In genomic region chr6:47319867-47320266, GRCh38 we compare ENCODE assay signal across 20 cellular contexts. TPM values are rescaled to one million over a fixed set of nuclear protein-coding genes. Genes with fewer than 3 reads are reported as not detected.
DNase-seq lines count a peak whose midpoint lies in the region; ATAC-seq and TF ChIP-seq lines count a peak whose summit lies in the region.
"Had no signal": no experiment of that assay in that cellular context is flagged by ENCODE, and none has a peak within 500 bp of the region (broad histone marks: within the 10 kb centered on the region; RNA-seq: fewer than 3 reads in every experiment).

No MANE protein-coding gene starts in this region.

- H3K36me3 ChIP-seq in Caco-2 (ENCODE audit: control insufficient read depth, insufficient read depth, low read length) (no peaks in the 10 kb centered on the region), parathyroid adenoma (ENCODE audit: control insufficient read depth, insufficient read depth, low read length) (no peaks in the 10 kb centered on the region)
- H3K36me3 ChIP-seq: BE2C, BLaER1 had no signal

- H3K36me3 Mint-ChIP-seq in Caco-2 (ENCODE audit: insufficient read depth, unreplicated experiment): peaks cover 13% of the 10 kb centered on the region
- no peaks in the 10 kb centered on the region for H3K36me3 Mint-ChIP-seq in activated CD8-positive, alpha-beta T cell treated with anti-CD3 and anti-CD28 coated beads, Interleukin-2, amount 10 ng/mL, durations not matched to agents 7 days and 5 days (ENCODE audit: low read depth)
- H3K36me3 Mint-ChIP-seq: CD14-positive monocyte; CD4-positive, alpha-beta memory T cell; CD4-positive, CD25-positive, alpha-beta regulatory T cell; CD8-positive, alpha-beta memory T cell had no signal

- H3K27me3 Mint-ChIP-seq in Caco-2 (ENCODE audit: insufficient read depth, unreplicated experiment): no peaks in the 10 kb centered on the region
- H3K27me3 Mint-ChIP-seq in activated CD8-positive, alpha-beta T cell treated with anti-CD3 and anti-CD28 coated beads, Interleukin-2, amount 10 ng/mL, durations not matched to agents 7 days and 5 days (ENCODE audit: low read depth): peaks cover 29% of the 10 kb centered on the region

- H3K9me3 Mint-ChIP-seq in Caco-2 (ENCODE audit: unreplicated experiment): peaks cover 45% of the 10 kb centered on the region
- no peaks in the 10 kb centered on the region for H3K9me3 Mint-ChIP-seq in activated CD8-positive, alpha-beta T cell treated with anti-CD3 and anti-CD28 coated beads, Interleukin-2, amount 10 ng/mL, durations not matched to agents 7 days and 5 days (ENCODE audit: insufficient read depth)

- no peak for TF ChIP-seq CTCF in Caco-2 (IDR thresholded peaks at IDR 0.05; ENCODE audit: insufficient read depth in 1 of 2, low read depth in 1 of 2, low read length in 1 of 2, severe bottlenecking in 1 of 2, unreplicated experiment in 1 of 2)
- TF ChIP-seq CTCF in VCaP (conservative IDR thresholded peaks at IDR 0.05): no peak
- TF ChIP-seq CTCF in parathyroid adenoma (IDR thresholded peaks at IDR 0.05): no peak

- H3K27me3 ChIP-seq in Caco-2 (replicated peaks; ENCODE audit: control insufficient read depth, insufficient read depth, low read length): no peaks in the 10 kb centered on the region
- no peaks in the 10 kb centered on the region for H3K27me3 ChIP-seq in parathyroid adenoma (ENCODE audit: control insufficient read depth, insufficient read depth, low read length)
- H3K27me3 ChIP-seq: BE2C, BLaER1 had no signal

- peaks cover 61% of the 10 kb centered on the region for H3K4me1 ChIP-seq in Caco-2
- peaks cover 21% of the 10 kb centered on the region for H3K4me1 ChIP-seq in parathyroid adenoma
- H3K4me1 ChIP-seq: A549, BE2C, BLaER1 had no signal

- peak overlapping the region; percentile 23 for H2AFZ ChIP-seq in parathyroid adenoma

- H3K4me3 Mint-ChIP-seq in Caco-2 (ENCODE audit: unreplicated experiment): peak overlapping the region; percentile 42
- H3K4me3 Mint-ChIP-seq in activated CD8-positive, alpha-beta T cell treated with anti-CD3 and anti-CD28 coated beads, Interleukin-2, amount 10 ng/mL, durations not matched to agents 7 days and 5 days: no peak overlapping the region
- H3K4me3 Mint-ChIP-seq: CD14-positive monocyte; CD4-positive, alpha-beta memory T cell; CD4-positive, CD25-positive, alpha-beta regulatory T cell; CD8-positive, alpha-beta memory T cell had no signal

- CTCF ChIA-PET in Caco-2 (lab: Charles Lee): no interaction called here
- CTCF ChIA-PET in activated CD8-positive, alpha-beta T cell treated with anti-CD3 and anti-CD28 coated beads, Interleukin-2, amount 10 ng/mL, durations not matched to agents 7 days and 5 days (lab: Charles Lee): no interaction called here

- H3K9me3 ChIP-seq in Caco-2 (peaks cover 11% of the 10 kb centered on the region), parathyroid adenoma (ENCODE audit: control insufficient read depth, low read length) (no peaks in the 10 kb centered on the region)
- H3K9me3 ChIP-seq: A549, BE2C had no signal

- H3K4me2 ChIP-seq in parathyroid adenoma (ENCODE audit: low read length): peak overlapping the region; percentile 15
- H3K4me2 ChIP-seq: A549, BLaER1 had no signal

- no peaks in the 10 kb centered on the region for H3K79me2 ChIP-seq in parathyroid adenoma

- POLR2A ChIA-PET in Caco-2 (lab: Charles Lee): no interaction called here
- POLR2A ChIA-PET in activated CD8-positive, alpha-beta T cell treated with anti-CD3 and anti-CD28 coated beads, Interleukin-2, amount 10 ng/mL, durations not matched to agents 7 days and 5 days (lab: Charles Lee): no interaction called here

- H3K27ac Mint-ChIP-seq in Caco-2 (ENCODE audit: unreplicated experiment): peak overlapping the region; percentile 84
- H3K27ac Mint-ChIP-seq in activated CD8-positive, alpha-beta T cell treated with anti-CD3 and anti-CD28 coated beads, Interleukin-2, amount 10 ng/mL, durations not matched to agents 7 days and 5 days: no peak overlapping the region
- H3K27ac Mint-ChIP-seq: CD14-positive monocyte; CD4-positive, alpha-beta memory T cell; CD4-positive, CD25-positive, alpha-beta regulatory T cell; CD8-positive, alpha-beta memory T cell had no signal

- intact Hi-C loops in Caco-2 (cut with micrococcal nuclease; ENCODE audit: unreplicated experiment) (loop anchor here (2.0 to 5.0 kb wide), 2 partner anchors 43 to 92 kb away; no protein-coding TSS in a partner anchor), head of caudate nucleus (cut with DNase I) (no loop called here)

- no peak for ATAC-seq in activated CD8-positive, alpha-beta T cell treated with anti-CD3 and anti-CD28 coated beads, Interleukin-2, amount 10 ng/mL, durations not matched to agents 7 days and 5 days
- ATAC-seq: A549 had no signal

- no TSS peak for BruUV-seq in Caco-2 (replicated peaks; lab: Mats Ljungman, UMichigan)

- H3K4me1 Mint-ChIP-seq in Caco-2 (ENCODE audit: low read depth, unreplicated experiment): peaks cover 59% of the 10 kb centered on the region
- peaks cover 7% of the 10 kb centered on the region for H3K4me1 Mint-ChIP-seq in activated CD8-positive, alpha-beta T cell treated with anti-CD3 and anti-CD28 coated beads, Interleukin-2, amount 10 ng/mL, durations not matched to agents 7 days and 5 days (ENCODE audit: low read depth)
- H3K4me1 Mint-ChIP-seq: CD4-positive, CD25-positive, alpha-beta regulatory T cell had no signal

- no peak overlapping the region for H3K9ac ChIP-seq in parathyroid adenoma
- H3K9ac ChIP-seq: BLaER1 had no signal

- DNase-seq in NCI-H82 (lab: John Stamatoyannopoulos, UW) (peak; percentile 42), NCI-H82 treated with DMSO at 0.1 percent for 48 hours (lab: John Stamatoyannopoulos, UW; ENCODE audit: unreplicated experiment) (no peak), Caco-2 (peak; percentile 49 to 57), head of caudate nucleus (no peak), caudate nucleus (lab: John Stamatoyannopoulos, UW) (no peak)
- DNase-seq in activated CD8-positive, alpha-beta T cell treated with anti-CD3 and anti-CD28 coated beads, Interleukin-2, amount 10 ng/mL, durations not matched to agents 7 days and 5 days: no peak
- DNase-seq: BE2C; C1 segment of cervical spinal cord; Calu3; CD4-positive, alpha-beta memory T cell; CD4-positive, CD25-positive, alpha-beta regulatory T cell; CD8-positive, alpha-beta memory T cell; COR-L47; DMS79 treated with DMSO at 0.1 percent for 48 hours; GF-D8 had no signal

- no peak overlapping the region for H3K4me3 ChIP-seq in Caco-2 (ENCODE audit: low read depth, low read length)
- H3K4me3 ChIP-seq in parathyroid adenoma (ENCODE audit: low read depth, low read length): no peak overlapping the region
- H3K4me3 ChIP-seq: A549, BLaER1 had no signal

- H3K27ac ChIP-seq in VCaP (peak overlapping the region; percentile 45), parathyroid adenoma (peak overlapping the region; percentile 55), caudate nucleus (ENCODE audit: low read depth, low read length) (no peak overlapping the region)
- H3K27ac ChIP-seq: A549, BLaER1 had no signal

RNA-seq across cellular contexts. Expression of gene TNFRSF21, which starts 10.2 kb away (rescaled TPM):
- 60.8 and 64.4 TPM in 2 replicates for total RNA-seq in Caco-2 (2022)
- under 1 TPM; 0.16 to 0.23 TPM for total RNA-seq in activated CD8-positive, alpha-beta T cell treated with anti-CD3 and anti-CD28 coated beads, Interleukin-2, amount 10 ng/mL, durations not matched to agents 7 days and 5 days

Comparison
In these comparisons a context has a peak if more than half of its experiments do, and no peak if none do; other contexts are left out.
1. DNase-seq: peak in NCI-H82 (single experiment) and Caco-2 (2 of 2); none in NCI-H82 treated with DMSO at 0.1 percent for 48 hours (single experiment), head of caudate nucleus (0 of 42), caudate nucleus (0 of 61) and activated CD8-positive, alpha-beta T cell treated with anti-CD3 and anti-CD28 coated beads, Interleukin-2, amount 10 ng/mL, durations not matched to agents 7 days and 5 days (single experiment).
2. RNA of gene TNFRSF21, which starts 10.2 kb away (total RNA-seq): 60.8 to 64.4 TPM in Caco-2; 0.16 to 0.23 TPM in activated CD8-positive, alpha-beta T cell treated with anti-CD3 and anti-CD28 coated beads, Interleukin-2, amount 10 ng/mL, durations not matched to agents 7 days and 5 days; every median in the first group is over 10 times any median in the second.